In the genomic region with DNA sequence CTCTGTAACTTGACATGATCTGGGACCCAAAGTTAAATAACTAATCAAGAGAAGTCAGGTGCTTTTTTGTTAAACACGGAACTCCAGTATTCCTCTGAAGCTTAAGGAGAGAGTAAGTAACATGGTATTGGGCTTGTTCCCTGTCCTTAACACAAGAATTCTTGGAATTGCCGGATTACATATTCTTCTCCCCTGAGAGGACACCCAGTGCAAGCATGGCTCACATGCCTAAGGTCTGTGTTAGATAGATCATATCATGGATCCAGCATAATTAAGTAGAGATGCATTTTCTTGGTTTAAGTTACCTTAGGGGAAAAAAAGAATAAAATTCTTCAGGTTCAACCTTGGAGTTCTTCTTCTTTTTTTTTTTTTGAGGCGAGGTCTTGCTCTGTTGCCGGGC, we compare ENCODE assay signal across 18 cellular contexts. TPM values are rescaled to one million over a fixed set of nuclear protein-coding genes. Genes with fewer than 3 reads are reported as not detected.
DNase-seq lines count a peak whose midpoint lies in the region; ATAC-seq, FAIRE-seq and TF ChIP-seq lines count a peak whose summit lies in the region.
"Had no signal": no experiment of that assay in that cellular context is flagged by ENCODE, and none has a peak within 500 bp of the region (broad histone marks: within the 10 kb centered on the region; RNA-seq: fewer than 3 reads in every experiment).

No MANE protein-coding gene starts in this region.

- 76% methylated on average over 4 of the region's 4 CpGs for WGBS in esophagus muscularis mucosa

- intact Hi-C loops in esophagus muscularis mucosa (cut with DNase I) (no loop called here), ascending aorta (cut with DNase I) (loop anchor here (10.0 kb wide), 1 partner anchor 811 kb away; no protein-coding TSS in a partner anchor)

- TF ChIP-seq POLR2A in esophagus muscularis mucosa (IDR thresholded peaks at IDR 0.05; ENCODE audit: low read depth): no peak

- H3K4me3 ChIP-seq in esophagus muscularis mucosa (no peak overlapping the region), muscle layer of duodenum (ENCODE audit: low read depth in 1 of 2, low read length in 2 of 2) (no peak overlapping the region), stomach smooth muscle (ENCODE audit: low read length in 2 of 2) (no peak overlapping the region), ascending aorta (no peak overlapping the region)
- H3K4me3 ChIP-seq: SJCRH30 had no signal

- H3K27ac ChIP-seq in esophagus muscularis mucosa (replicated peaks in 1 of 4) (peak overlapping the region; percentile 79 to 84 (median 81)), muscle layer of duodenum (ENCODE audit: low read length) (peak overlapping the region; percentile 77), stomach smooth muscle (ENCODE audit: low read length) (peak overlapping the region; percentile 74), ascending aorta (no peak overlapping the region)
- H3K27ac ChIP-seq: KMS-11, SJCRH30 had no signal

- ATAC-seq in HG03354 (IDR thresholded peaks at IDR 0.05; ENCODE audit: poor library complexity, severe bottlenecking, unreplicated experiment): no peak
- ATAC-seq: HepG2, PC-3 had no signal

- no peaks in the 10 kb centered on the region for H3K9me3 ChIP-seq in esophagus muscularis mucosa
- H3K9me3 ChIP-seq in muscle layer of duodenum (ENCODE audit: control insufficient read depth in 1 of 2, low read length in 2 of 2): no peaks in the 10 kb centered on the region
- H3K9me3 ChIP-seq in stomach smooth muscle (ENCODE audit: control insufficient read depth in 2 of 2, low read length in 2 of 2): no peaks in the 10 kb centered on the region
- H3K9me3 ChIP-seq in ascending aorta: no peaks in the 10 kb centered on the region
- H3K9me3 ChIP-seq: SJCRH30 had no signal

- TF ChIP-seq CTCF in esophagus muscularis mucosa (IDR thresholded peaks at IDR 0.05) (no peak), ascending aorta (IDR thresholded peaks at IDR 0.05) (no peak)

- peak overlapping the region in 1 of 2 donors; percentile 48 for H3K9ac ChIP-seq in stomach smooth muscle (ENCODE audit: low read length in 2 of 2)
- H3K9ac ChIP-seq: KMS-11 had no signal

- TF ChIP-seq EP300 in esophagus muscularis mucosa (IDR thresholded peaks at IDR 0.05): no peak

- no peak for FAIRE-seq in urothelium cell line (lab: Jason Lieb, UNC)
- FAIRE-seq: H1, HepG2 had no signal

- H3K36me3 ChIP-seq in esophagus muscularis mucosa (no peaks in the 10 kb centered on the region), muscle layer of duodenum (ENCODE audit: control insufficient read depth in 1 of 2, insufficient read depth in 2 of 2, low read length in 2 of 2) (no peaks in the 10 kb centered on the region), stomach smooth muscle (ENCODE audit: control insufficient read depth in 2 of 2, insufficient read depth in 2 of 2, low read length in 2 of 2) (no peaks in the 10 kb centered on the region), ascending aorta (no peaks in the 10 kb centered on the region)
- H3K36me3 ChIP-seq: SJCRH30 had no signal

- peaks cover 11 to 80% (median 72%) of the 10 kb centered on the region in 4 donors for H3K4me1 ChIP-seq in esophagus muscularis mucosa
- peaks cover 6 to 19% of the 10 kb centered on the region in 2 donors for H3K4me1 ChIP-seq in muscle layer of duodenum (ENCODE audit: control insufficient read depth in 1 of 2, insufficient read depth in 2 of 2, low read length in 2 of 2)
- H3K4me1 ChIP-seq in stomach smooth muscle (ENCODE audit: control insufficient read depth, insufficient read depth, low read length): peaks cover 40% of the 10 kb centered on the region
- peaks cover 0 to 7% of the 10 kb centered on the region in 2 donors for H3K4me1 ChIP-seq in ascending aorta
- H3K4me1 ChIP-seq: SJCRH30 had no signal

- H3K27me3 ChIP-seq in esophagus muscularis mucosa (no peaks in the 10 kb centered on the region), muscle layer of duodenum (ENCODE audit: low read depth, low read length) (no peaks in the 10 kb centered on the region), stomach smooth muscle (ENCODE audit: control insufficient read depth in 1 of 2, insufficient read depth in 2 of 2, low read length in 2 of 2) (no peaks in the 10 kb centered on the region), ascending aorta (no peaks in the 10 kb centered on the region)
- H3K27me3 ChIP-seq: SJCRH30 had no signal

- DNase-seq in esophagus muscularis mucosa (ENCODE audit: extremely low spot score) (no peak), urothelium cell line (ENCODE audit: low spot score) (no peak), NCI-H526 treated with DMSO at 0.1 percent for 48 hours (lab: John Stamatoyannopoulos, UW) (no peak), ascending aorta (ENCODE audit: low spot score in 2 of 2) (no peak)
- DNase-seq: CD4-positive, CD25-positive, alpha-beta regulatory T cell; DMS79; NCI-H1436; NCI-H2029 treated with DMSO at 0.1 percent for 48 hours; NCI-H2171 treated with DMSO at 0.1 percent for 48 hours; NCI-H82; PC-3; SJCRH30 had no signal

RNA-seq across cellular contexts. Expression of a gene that starts 53.9 kb away (rescaled TPM):
- total RNA-seq in esophagus muscularis mucosa (100 to 1,000 TPM; 108 to 215 (median 187) TPM), ascending aorta (53.9 TPM)

Comparison
In these comparisons a context has a peak if more than half of its experiments do, and no peak if none do; other contexts are left out.
1. H3K27ac ChIP-seq: peak in esophagus muscularis mucosa (4 of 4), muscle layer of duodenum (single experiment) and stomach smooth muscle (single experiment); none in ascending aorta (0 of 2).